22 cellular contexts compared by ENCODE assay signal in the genomic region with DNA sequence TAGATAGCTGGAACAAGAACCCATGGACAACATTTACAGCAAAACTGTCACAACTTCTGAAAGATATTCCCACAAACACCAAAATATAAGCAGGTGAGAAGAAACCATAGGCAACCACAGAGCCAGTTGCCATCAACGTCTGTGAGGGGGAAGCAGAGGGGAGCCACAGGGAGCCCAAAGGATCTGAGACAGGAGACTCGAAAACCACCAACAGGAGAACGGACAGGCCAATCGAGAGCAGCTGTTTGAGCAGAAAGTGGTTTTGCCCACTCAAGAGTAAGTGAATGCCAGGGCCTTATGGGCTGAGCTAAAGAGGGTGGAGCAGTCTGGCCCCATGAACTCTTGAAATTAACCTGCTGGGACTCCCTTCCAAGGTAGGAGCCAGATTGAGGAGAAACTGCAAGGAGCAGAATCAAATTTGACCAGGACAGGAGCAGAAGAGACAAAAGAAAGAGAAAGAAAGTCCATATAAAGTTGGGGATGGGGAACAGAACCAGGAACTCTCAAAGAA.
"Had no signal": no experiment of that assay in that cellular context is flagged by ENCODE, and none has a peak within 500 bp of the region (broad histone marks: within the 10 kb centered on the region; RNA-seq: fewer than 3 reads in every experiment).

No MANE protein-coding gene starts in this region.

- H3K36me3 Mint-ChIP-seq: mesothelial cell of epicardium; stimulated activated effector memory CD8-positive, alpha-beta T cell treated with anti-CD3 and anti-CD28 coated beads, Interleukin-12 subunit alpha, Interleukin-12 subunit beta, amount 100 ng/mL, for 72 hours had no signal

- H3K9me3 Mint-ChIP-seq: mesothelial cell of epicardium; neural crest cell; stimulated activated effector memory CD8-positive, alpha-beta T cell treated with anti-CD3 and anti-CD28 coated beads, Interleukin-12 subunit alpha, Interleukin-12 subunit beta, amount 100 ng/mL, for 72 hours had no signal

- H2AFZ ChIP-seq: parathyroid adenoma had no signal

- H3K4me2 ChIP-seq: smooth muscle cell had no signal

- H3K79me2 ChIP-seq: parathyroid adenoma had no signal

- H3K4me3 Mint-ChIP-seq: mesothelial cell of epicardium; naive thymus-derived CD4-positive, alpha-beta T cell; neural crest cell; stimulated activated effector memory CD8-positive, alpha-beta T cell treated with anti-CD3 and anti-CD28 coated beads, Interleukin-12 subunit alpha, Interleukin-12 subunit beta, amount 100 ng/mL, for 72 hours had no signal

- H3K27me3 ChIP-seq: right lobe of liver, thyroid gland had no signal

- H3K4me1 Mint-ChIP-seq: mesothelial cell of epicardium; neural crest cell; stimulated activated effector memory CD8-positive, alpha-beta T cell treated with anti-CD3 and anti-CD28 coated beads, Interleukin-12 subunit alpha, Interleukin-12 subunit beta, amount 100 ng/mL, for 72 hours had no signal

- H3K4me3 ChIP-seq: left lung, mucosa of descending colon, right lobe of liver, smooth muscle cell, stomach, thyroid gland had no signal

- H3K27ac Mint-ChIP-seq: mesothelial cell of epicardium; naive thymus-derived CD4-positive, alpha-beta T cell; progenitor cell of endocrine pancreas; stimulated activated effector memory CD8-positive, alpha-beta T cell treated with anti-CD3 and anti-CD28 coated beads, Interleukin-12 subunit alpha, Interleukin-12 subunit beta, amount 100 ng/mL, for 72 hours had no signal

- H3K27ac ChIP-seq: left lung, neutrophil, parathyroid adenoma, right lobe of liver, stomach, thyroid gland had no signal

- DNase-seq: cortex of kidney; effector CD4-positive, alpha-beta T cell; left cardiac atrium; left lung; mesenchymal stem cell; mucosa of descending colon; naive thymus-derived CD4-positive, alpha-beta T cell; right lobe of liver; stimulated activated CD4-positive, alpha-beta T cell treated with anti-CD3 and anti-CD28 coated beads, Interleukin-12 subunit alpha, Interleukin-12 subunit beta, amount 100 ng/mL, for 4 hours; stimulated activated CD4-positive, alpha-beta T cell treated with anti-CD3 and anti-CD28 coated beads, Interleukin-2, amount 100 ng/mL, for 24 hours; stimulated activated CD4-positive, alpha-beta T cell treated with anti-CD3 and anti-CD28 coated beads, Interleukin-4, amount 100 ng/mL, for 24 hours; stimulated activated naive CD4-positive, alpha-beta T cell treated with Interleukin-2 at 50 U/mL for 16 hours; stomach; thyroid gland; trophoblast cell had no signal

- H3K4me1 ChIP-seq: left lung, parathyroid adenoma, right lobe of liver, stomach, thyroid gland had no signal

- ATAC-seq: left cardiac atrium; left lung; mucosa of descending colon; naive thymus-derived CD4-positive, alpha-beta T cell; right lobe of liver; stimulated activated effector memory CD8-positive, alpha-beta T cell treated with anti-CD3 and anti-CD28 coated beads, Interleukin-12 subunit alpha, Interleukin-12 subunit beta, amount 100 ng/mL, for 72 hours had no signal

- H3K36me3 ChIP-seq: left lung, neutrophil, right lobe of liver, stomach, thyroid gland had no signal

- H3K9me3 ChIP-seq: left lung, mucosa of descending colon, neutrophil, right lobe of liver, stomach, thyroid gland had no signal

- H3K9ac ChIP-seq: parathyroid adenoma had no signal
